Comparison of ENCODE assay signal across 8 cellular contexts in the genomic region with DNA sequence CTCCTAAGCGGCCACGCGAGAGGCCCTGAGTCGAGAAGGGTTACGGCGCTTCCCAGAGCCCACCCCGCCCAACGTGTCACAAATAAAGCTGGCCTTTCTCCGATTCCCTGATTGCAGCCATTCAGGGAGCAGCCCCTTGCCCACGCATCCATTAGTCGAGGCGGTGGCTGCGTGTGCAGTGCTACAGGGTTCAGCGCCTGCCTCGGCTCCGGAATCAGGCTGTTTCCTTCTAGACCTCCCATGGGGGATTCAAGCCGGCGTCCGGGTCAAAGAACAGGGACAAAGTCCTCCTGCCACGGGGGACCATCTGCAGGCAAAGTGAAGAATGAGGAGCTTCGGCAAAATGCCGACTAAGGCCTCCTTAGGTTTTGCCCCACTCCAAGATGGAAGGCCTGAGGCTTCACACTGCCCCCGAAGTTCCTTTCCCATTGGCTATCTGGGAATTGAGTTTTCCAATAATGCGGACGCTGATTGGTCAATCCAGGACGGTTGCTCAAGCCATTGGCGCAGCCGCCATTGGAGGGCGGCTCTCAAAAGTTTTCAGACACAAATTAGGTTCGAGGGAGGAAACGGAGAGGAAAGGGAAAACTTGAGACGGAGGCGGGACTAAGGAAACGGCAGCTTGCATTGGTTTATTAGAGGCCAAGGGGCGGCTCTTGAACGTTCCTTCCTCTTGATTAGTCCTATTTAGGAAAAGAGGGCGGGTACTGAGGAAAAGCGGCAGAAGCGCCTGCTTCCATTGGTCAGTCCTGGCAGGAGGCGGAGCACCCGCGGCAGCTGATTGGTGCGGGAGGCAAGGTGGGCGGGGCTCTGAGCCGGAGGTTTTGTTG. TPM values are rescaled to one million over a fixed set of nuclear protein-coding genes. Genes with fewer than 3 reads are reported as not detected.
DNase-seq lines count a peak whose midpoint lies in the region; ATAC-seq, FAIRE-seq and TF ChIP-seq lines count a peak whose summit lies in the region.

No MANE protein-coding gene starts in this region.

- H3K4me3 ChIP-seq in BE2C (ENCODE audit: low read depth, low read length): peak overlapping the region; percentile 90
- H3K4me3 ChIP-seq in kidney epithelial cell (ENCODE audit: low read depth, low read length): peak overlapping the region; percentile 92

- H3K9me3 Mint-ChIP-seq in activated CD4-positive, alpha-beta T cell treated with anti-CD3 and anti-CD28 coated beads for 36 hours (ENCODE audit: low read depth): peaks cover 10% of the 10 kb centered on the region

- peak; percentile 100 for FAIRE-seq in GM19239 (lab: Jason Lieb, UNC)

- CTCF ChIA-PET in activated CD4-positive, alpha-beta T cell treated with anti-CD3 and anti-CD28 coated beads for 36 hours (lab: Charles Lee): interaction anchor here (0.9 to 3.2 kb wide), 11 partner anchors 8 to 159 kb away, joined by 3 to 16 read pairs (median 4); no protein-coding TSS in a partner anchor

- ATAC-seq in HG03442 (IDR thresholded peaks at IDR 0.05; ENCODE audit: unreplicated experiment): peak; percentile 85
- peak; percentile 95 for ATAC-seq in activated CD4-positive, alpha-beta T cell treated with anti-CD3 and anti-CD28 coated beads for 36 hours

- H3K27me3 ChIP-seq in BE2C (no peaks in the 10 kb centered on the region), kidney epithelial cell (ENCODE audit: control insufficient read depth, insufficient read depth, low read length) (no peaks in the 10 kb centered on the region)

- H3K4me1 ChIP-seq in BE2C: no peaks in the 10 kb centered on the region

- peak overlapping the region; percentile 92 for H3K4me3 Mint-ChIP-seq in activated CD4-positive, alpha-beta T cell treated with anti-CD3 and anti-CD28 coated beads for 36 hours

- DNase-seq in BE2C (peak; percentile 100), GM19239 (ENCODE audit: insufficient read length, low spot score) (peak; percentile 96), NCI-H510A treated with DMSO at 0.1 percent for 48 hours (lab: John Stamatoyannopoulos, UW) (peak; percentile 99), kidney epithelial cell (ENCODE audit: low read depth) (peak; percentile 100)
- DNase-seq in activated CD4-positive, alpha-beta T cell treated with anti-CD3 and anti-CD28 coated beads for 36 hours: peak; percentile 98
- peak; percentile 99 for DNase-seq in stimulated activated CD4-positive, alpha-beta T cell treated with anti-CD3 and anti-CD28 coated beads, Interleukin-15, amount 100 ng/mL, for 24 hours

- peak overlapping the region; percentile 90 for H3K27ac ChIP-seq in cingulate gyrus (ENCODE audit: low read depth, low read length)

- no peak for TF ChIP-seq CTCF in BE2C (IDR thresholded peaks at IDR 0.05; ENCODE audit: low read depth, low read length)
- TF ChIP-seq CTCF in kidney epithelial cell (IDR thresholded peaks at IDR 0.05; ENCODE audit: insufficient read depth, low read length, poor library complexity, severe bottlenecking): no peak

- peaks cover 10% of the 10 kb centered on the region for H3K36me3 ChIP-seq in BE2C
- no peaks in the 10 kb centered on the region for H3K36me3 ChIP-seq in kidney epithelial cell (ENCODE audit: control insufficient read depth, insufficient read depth, low read length)

- H3K4me1 Mint-ChIP-seq in activated CD4-positive, alpha-beta T cell treated with anti-CD3 and anti-CD28 coated beads for 36 hours: peaks cover 22% of the 10 kb centered on the region

- no peaks in the 10 kb centered on the region for H3K9me3 ChIP-seq in BE2C

- intact Hi-C loops in activated CD4-positive, alpha-beta T cell treated with anti-CD3 and anti-CD28 coated beads for 36 hours (cut with DNase I, micrococcal nuclease): loop anchor here (1.0 to 10.0 kb wide), 19 partner anchors 22 to 1310 kb away; partner anchors contain the start of genes CIAPIN1 (in 2 of the 2), COQ9 (in 2 of the 2), PSME3IP1 (in 2 of the 2) and RSPRY1 (in 2 of the 2)

- POLR2A ChIA-PET in activated CD4-positive, alpha-beta T cell treated with anti-CD3 and anti-CD28 coated beads for 36 hours (lab: Charles Lee): interaction anchor here (0.5 to 1.1 kb wide), 6 partner anchors 13 to 261 kb away, joined by 3 to 5 read pairs (median 3); no protein-coding TSS in a partner anchor

- H3K27ac Mint-ChIP-seq in activated CD4-positive, alpha-beta T cell treated with anti-CD3 and anti-CD28 coated beads for 36 hours: peak overlapping the region; percentile 96

- H3K36me3 Mint-ChIP-seq in activated CD4-positive, alpha-beta T cell treated with anti-CD3 and anti-CD28 coated beads for 36 hours (ENCODE audit: low read depth): peaks cover 16% of the 10 kb centered on the region

- H3K27me3 Mint-ChIP-seq in activated CD4-positive, alpha-beta T cell treated with anti-CD3 and anti-CD28 coated beads for 36 hours: no peaks in the 10 kb centered on the region

RNA-seq across cellular contexts. Expression of gene KATNB1, which starts 0.4 kb away (rescaled TPM):
- 99.0 TPM for polyA plus RNA-seq in BE2C (2012; ENCODE audit: insufficient read depth, insufficient read length, low read depth)
- total RNA-seq in activated CD4-positive, alpha-beta T cell treated with anti-CD3 and anti-CD28 coated beads for 36 hours: 10 to 100 TPM; 28.1 to 29.3 TPM
- 26.3 and 32.7 TPM in 2 replicates for total RNA-seq in kidney epithelial cell

RNA-seq across cellular contexts. Expression of gene DRC7, which starts 40.5 kb away (rescaled TPM):
- polyA plus RNA-seq in BE2C (2012; ENCODE audit: insufficient read depth, insufficient read length, low read depth): not detected
- total RNA-seq in activated CD4-positive, alpha-beta T cell treated with anti-CD3 and anti-CD28 coated beads for 36 hours: under 1 TPM in 1 of 2 experiments, not detected in 1; 0.05 TPM
- total RNA-seq in kidney epithelial cell: 0.04 TPM in 1 of 2 replicates, not detected in the other

Comparison
In these comparisons a context has a peak if more than half of its experiments do, and no peak if none do; other contexts are left out.
1. Peak in every context shown above with its lines: DNase-seq, ATAC-seq, H3K4me3 ChIP-seq and H3K27ac ChIP-seq.